ENCODE assay signal across 21 cellular contexts in genomic region chr6:45369870-45370269, GRCh38. TPM values are rescaled to one million over a fixed set of nuclear protein-coding genes. Genes with fewer than 3 reads are reported as not detected.
"Had no signal": no experiment of that assay in that cellular context is flagged by ENCODE, and none has a peak within 500 bp of the region (broad histone marks: within the 10 kb centered on the region; RNA-seq: fewer than 3 reads in every experiment).

No MANE protein-coding gene starts in this region.

- DNase-seq: activated CD4-positive, alpha-beta memory T cell treated with anti-CD3 and anti-CD28 coated beads for 36 hours; activated CD4-positive, alpha-beta T cell treated with anti-CD3 and anti-CD28 coated beads for 36 hours; activated CD8-positive, alpha-beta memory T cell treated with anti-CD3 and anti-CD28 coated beads, Interleukin-2, amount 10 ng/mL, durations not matched to agents 7 days and 5 days; activated naive CD4-positive, alpha-beta T cell treated with anti-CD3 and anti-CD28 coated beads, Interleukin-2, amount 10 ng/mL, durations not matched to agents 7 days and 5 days; activated T-cell treated with anti-CD3 and anti-CD28 coated beads, Interleukin-2, amount 50 U/mL, for 1 hour; amniotic stem cell; cortex of kidney; effector CD8-positive, alpha-beta T cell; gastrocnemius medialis; midbrain; psoas muscle; right lobe of liver; stomach; SW 1271; T-helper 9 cell; upper lobe of right lung; WERI-Rb-1 had no signal

- ATAC-seq: activated CD4-positive, alpha-beta T cell treated with anti-CD3 and anti-CD28 coated beads for 36 hours; activated CD8-positive, alpha-beta memory T cell treated with anti-CD3 and anti-CD28 coated beads, Interleukin-2, amount 10 ng/mL, durations not matched to agents 7 days and 5 days; gastrocnemius medialis; left lobe of liver; psoas muscle; right lobe of liver; upper lobe of right lung had no signal

- H3K36me3 ChIP-seq: gastrocnemius medialis, neural progenitor cell, right lobe of liver, stomach, thoracic aorta, upper lobe of right lung, WERI-Rb-1 had no signal

- H3K4me3 ChIP-seq: gastrocnemius medialis, neural progenitor cell, psoas muscle, right lobe of liver, stomach, thoracic aorta, upper lobe of right lung had no signal

- H3K27me3 ChIP-seq: gastrocnemius medialis, neural progenitor cell, right lobe of liver, stomach, upper lobe of right lung had no signal

- H3K27ac ChIP-seq: gastrocnemius medialis, neural progenitor cell, psoas muscle, right lobe of liver, stomach, thoracic aorta, upper lobe of right lung, WERI-Rb-1 had no signal

- H3K4me1 ChIP-seq: gastrocnemius medialis, neural progenitor cell, psoas muscle, right lobe of liver, upper lobe of right lung had no signal

- H3K9me3 ChIP-seq: gastrocnemius medialis, psoas muscle, right lobe of liver, stomach, thoracic aorta, upper lobe of right lung had no signal

RNA-seq across cellular contexts. Expression of gene RUNX2, which starts 41.7 kb away (rescaled TPM):
- total RNA-seq: lung microvascular endothelial cell had no signal
